1 cellular context compared by ENCODE assay signal in genomic region chr19:33396701-33397535, GRCh38.
TF ChIP-seq lines count a peak whose summit lies in the region.

No MANE protein-coding gene starts in this region.

TF ChIP-seq in HepG2, 621 proteins besides CTCF, POLR2A, EP300 and RAD21 (continued from another document and continues in another):
- TF ChIP-seq, protein P1, sequence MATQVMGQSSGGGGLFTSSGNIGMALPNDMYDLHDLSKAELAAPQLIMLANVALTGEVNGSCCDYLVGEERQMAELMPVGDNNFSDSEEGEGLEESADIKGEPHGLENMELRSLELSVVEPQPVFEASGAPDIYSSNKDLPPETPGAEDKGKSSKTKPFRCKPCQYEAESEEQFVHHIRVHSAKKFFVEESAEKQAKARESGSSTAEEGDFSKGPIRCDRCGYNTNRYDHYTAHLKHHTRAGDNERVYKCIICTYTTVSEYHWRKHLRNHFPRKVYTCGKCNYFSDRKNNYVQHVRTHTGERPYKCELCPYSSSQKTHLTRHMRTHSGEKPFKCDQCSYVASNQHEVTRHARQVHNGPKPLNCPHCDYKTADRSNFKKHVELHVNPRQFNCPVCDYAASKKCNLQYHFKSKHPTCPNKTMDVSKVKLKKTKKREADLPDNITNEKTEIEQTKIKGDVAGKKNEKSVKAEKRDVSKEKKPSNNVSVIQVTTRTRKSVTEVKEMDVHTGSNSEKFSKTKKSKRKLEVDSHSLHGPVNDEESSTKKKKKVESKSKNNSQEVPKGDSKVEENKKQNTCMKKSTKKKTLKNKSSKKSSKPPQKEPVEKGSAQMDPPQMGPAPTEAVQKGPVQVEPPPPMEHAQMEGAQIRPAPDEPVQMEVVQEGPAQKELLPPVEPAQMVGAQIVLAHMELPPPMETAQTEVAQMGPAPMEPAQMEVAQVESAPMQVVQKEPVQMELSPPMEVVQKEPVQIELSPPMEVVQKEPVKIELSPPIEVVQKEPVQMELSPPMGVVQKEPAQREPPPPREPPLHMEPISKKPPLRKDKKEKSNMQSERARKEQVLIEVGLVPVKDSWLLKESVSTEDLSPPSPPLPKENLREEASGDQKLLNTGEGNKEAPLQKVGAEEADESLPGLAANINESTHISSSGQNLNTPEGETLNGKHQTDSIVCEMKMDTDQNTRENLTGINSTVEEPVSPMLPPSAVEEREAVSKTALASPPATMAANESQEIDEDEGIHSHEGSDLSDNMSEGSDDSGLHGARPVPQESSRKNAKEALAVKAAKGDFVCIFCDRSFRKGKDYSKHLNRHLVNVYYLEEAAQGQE (IDR thresholded peaks at IDR 0.05; ENCODE audit: borderline replicate concordance in 1 of 2, low read depth in 1 of 2, low read length in 2 of 2): peak in 1 of 2 experiments; percentile 79; a peak in 2 of 4 replicates
- TF ChIP-seq GABPA (IDR thresholded peaks at IDR 0.05; ENCODE audit: low read depth, low read length) (no peak), GABPA (CRISPR knock-in tag; IDR thresholded peaks at IDR 0.05; ENCODE audit: low read depth) (peak; percentile 79), TBX2 (CRISPR knock-in tag; IDR thresholded peaks at IDR 0.05; ENCODE audit: borderline replicate concordance) (peak; percentile 95), GATAD1 (CRISPR knock-in tag; IDR thresholded peaks at IDR 0.05) (peak; percentile 67; the same call in 1 of the 2 replicates), ARHGAP35 (CRISPR knock-in tag; IDR thresholded peaks at IDR 0.05; ENCODE audit: borderline replicate concordance) (peak; percentile 82; the same call in 1 of the 2 replicates), TCF12 (IDR thresholded peaks at IDR 0.05) (no peak), TCF12 (CRISPR knock-in tag; IDR thresholded peaks at IDR 0.05) (peak; percentile 98), POLR2G (IDR thresholded peaks at IDR 0.05; ENCODE audit: low read depth, low read length) (peak; percentile 46; the same call in 1 of the 2 replicates), GATA4 (IDR thresholded peaks at IDR 0.05; ENCODE audit: borderline replicate concordance, low read depth) (peak; percentile 93), MEIS1 (CRISPR knock-in tag; IDR thresholded peaks at IDR 0.05; ENCODE audit: borderline replicate concordance) (peak; percentile 84; the same call in 1 of the 2 replicates), ZNF124 (CRISPR knock-in tag; IDR thresholded peaks at IDR 0.05) (peak; percentile 54; the same call in 1 of the 2 replicates), ZSCAN25 (CRISPR knock-in tag; IDR thresholded peaks at IDR 0.05) (peak; percentile 78), ZNF558 (CRISPR knock-in tag; IDR thresholded peaks at IDR 0.05; ENCODE audit: borderline replicate concordance) (no peak; the same call in none of the 2 replicates), GMEB2 (CRISPR knock-in tag; IDR thresholded peaks at IDR 0.05; ENCODE audit: low read depth) (no peak), PCBP1 (IDR thresholded peaks at IDR 0.05; ENCODE audit: borderline replicate concordance, low read depth, low read length) (peak; percentile 65; the same call in 1 of the 2 replicates), SP1 (IDR thresholded peaks at IDR 0.05) (no peak), SP1 (CRISPR knock-in tag; IDR thresholded peaks at IDR 0.05) (0 out of 2 replicates have a peak, but pooled peaks have one; percentile 63), SNAI1 (CRISPR knock-in tag; IDR thresholded peaks at IDR 0.05; ENCODE audit: borderline replicate concordance) (peak; percentile 90; the same call in 1 of the 2 replicates), TARDBP (CRISPR knock-in tag; IDR thresholded peaks at IDR 0.05) (peak; percentile 98), THRA (CRISPR knock-in tag; IDR thresholded peaks at IDR 0.05; ENCODE audit: borderline replicate concordance) (peak; percentile 96), IRF2 (CRISPR knock-in tag; IDR thresholded peaks at IDR 0.05) (peak; percentile 84), MED13 (CRISPR knock-in tag; IDR thresholded peaks at IDR 0.05) (peak; percentile 99), CHCHD3 (CRISPR knock-in tag; IDR thresholded peaks at IDR 0.05) (peak; percentile 81; the same call in 1 of the 2 replicates), TRIM22 (IDR thresholded peaks at IDR 0.05) (no peak), CBX2 (IDR thresholded peaks at IDR 0.05; ENCODE audit: low read depth, low read length) (no peak), CBX2 (CRISPR knock-in tag; IDR thresholded peaks at IDR 0.05; ENCODE audit: low read depth) (0 out of 2 replicates have a peak, but pooled peaks have one; percentile 17), ZNF543 (CRISPR knock-in tag; IDR thresholded peaks at IDR 0.05) (peak; percentile 67; the same call in 1 of the 2 replicates), ZNF713 (CRISPR knock-in tag; IDR thresholded peaks at IDR 0.05) (no peak), TIGD3 (CRISPR knock-in tag; IDR thresholded peaks at IDR 0.05; ENCODE audit: borderline replicate concordance) (0 out of 2 replicates have a peak, but pooled peaks have one; percentile 36), ZNF33B (CRISPR knock-in tag; IDR thresholded peaks at IDR 0.05) (no peak), ZNF7 (CRISPR knock-in tag; IDR thresholded peaks at IDR 0.05) (no peak), PHF8 (CRISPR knock-in tag; IDR thresholded peaks at IDR 0.05) (peak; percentile 59), TBP (CRISPR knock-in tag; IDR thresholded peaks at IDR 0.05) (no peak), CENPT (CRISPR knock-in tag; IDR thresholded peaks at IDR 0.05; ENCODE audit: low read depth) (no peak), ZNF878 (CRISPR knock-in tag; IDR thresholded peaks at IDR 0.05) (peak; percentile 89; the same call in 1 of the 2 replicates), ZFY (CRISPR knock-in tag; IDR thresholded peaks at IDR 0.05) (peak; percentile 78), SETDB1 (CRISPR knock-in tag; IDR thresholded peaks at IDR 0.05; ENCODE audit: borderline replicate concordance) (no peak), ZNF776 (CRISPR knock-in tag; IDR thresholded peaks at IDR 0.05) (peak; percentile 75), ZHX1 (CRISPR knock-in tag; IDR thresholded peaks at IDR 0.05; ENCODE audit: low read depth) (no peak), BCL6 (CRISPR knock-in tag; IDR thresholded peaks at IDR 0.05) (peak; percentile 100), NR1H2 (CRISPR knock-in tag; IDR thresholded peaks at IDR 0.05; ENCODE audit: borderline replicate concordance, low read depth) (peak; percentile 79; the same call in 1 of the 2 replicates), ZSCAN9 (CRISPR knock-in tag; IDR thresholded peaks at IDR 0.05; ENCODE audit: borderline replicate concordance) (peak; percentile 73; the same call in 1 of the 2 replicates), KDM5B (CRISPR knock-in tag; IDR thresholded peaks at IDR 0.05; ENCODE audit: borderline replicate concordance) (0 out of 2 replicates have a peak, but pooled peaks have one; percentile 49)
- TF ChIP-seq, protein P2, sequence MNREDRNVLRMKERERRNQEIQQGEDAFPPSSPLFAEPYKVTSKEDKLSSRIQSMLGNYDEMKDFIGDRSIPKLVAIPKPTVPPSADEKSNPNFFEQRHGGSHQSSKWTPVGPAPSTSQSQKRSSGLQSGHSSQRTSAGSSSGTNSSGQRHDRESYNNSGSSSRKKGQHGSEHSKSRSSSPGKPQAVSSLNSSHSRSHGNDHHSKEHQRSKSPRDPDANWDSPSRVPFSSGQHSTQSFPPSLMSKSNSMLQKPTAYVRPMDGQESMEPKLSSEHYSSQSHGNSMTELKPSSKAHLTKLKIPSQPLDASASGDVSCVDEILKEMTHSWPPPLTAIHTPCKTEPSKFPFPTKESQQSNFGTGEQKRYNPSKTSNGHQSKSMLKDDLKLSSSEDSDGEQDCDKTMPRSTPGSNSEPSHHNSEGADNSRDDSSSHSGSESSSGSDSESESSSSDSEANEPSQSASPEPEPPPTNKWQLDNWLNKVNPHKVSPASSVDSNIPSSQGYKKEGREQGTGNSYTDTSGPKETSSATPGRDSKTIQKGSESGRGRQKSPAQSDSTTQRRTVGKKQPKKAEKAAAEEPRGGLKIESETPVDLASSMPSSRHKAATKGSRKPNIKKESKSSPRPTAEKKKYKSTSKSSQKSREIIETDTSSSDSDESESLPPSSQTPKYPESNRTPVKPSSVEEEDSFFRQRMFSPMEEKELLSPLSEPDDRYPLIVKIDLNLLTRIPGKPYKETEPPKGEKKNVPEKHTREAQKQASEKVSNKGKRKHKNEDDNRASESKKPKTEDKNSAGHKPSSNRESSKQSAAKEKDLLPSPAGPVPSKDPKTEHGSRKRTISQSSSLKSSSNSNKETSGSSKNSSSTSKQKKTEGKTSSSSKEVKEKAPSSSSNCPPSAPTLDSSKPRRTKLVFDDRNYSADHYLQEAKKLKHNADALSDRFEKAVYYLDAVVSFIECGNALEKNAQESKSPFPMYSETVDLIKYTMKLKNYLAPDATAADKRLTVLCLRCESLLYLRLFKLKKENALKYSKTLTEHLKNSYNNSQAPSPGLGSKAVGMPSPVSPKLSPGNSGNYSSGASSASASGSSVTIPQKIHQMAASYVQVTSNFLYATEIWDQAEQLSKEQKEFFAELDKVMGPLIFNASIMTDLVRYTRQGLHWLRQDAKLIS (CRISPR knock-in tag; IDR thresholded peaks at IDR 0.05): no peak
- TF ChIP-seq, protein P3, sequence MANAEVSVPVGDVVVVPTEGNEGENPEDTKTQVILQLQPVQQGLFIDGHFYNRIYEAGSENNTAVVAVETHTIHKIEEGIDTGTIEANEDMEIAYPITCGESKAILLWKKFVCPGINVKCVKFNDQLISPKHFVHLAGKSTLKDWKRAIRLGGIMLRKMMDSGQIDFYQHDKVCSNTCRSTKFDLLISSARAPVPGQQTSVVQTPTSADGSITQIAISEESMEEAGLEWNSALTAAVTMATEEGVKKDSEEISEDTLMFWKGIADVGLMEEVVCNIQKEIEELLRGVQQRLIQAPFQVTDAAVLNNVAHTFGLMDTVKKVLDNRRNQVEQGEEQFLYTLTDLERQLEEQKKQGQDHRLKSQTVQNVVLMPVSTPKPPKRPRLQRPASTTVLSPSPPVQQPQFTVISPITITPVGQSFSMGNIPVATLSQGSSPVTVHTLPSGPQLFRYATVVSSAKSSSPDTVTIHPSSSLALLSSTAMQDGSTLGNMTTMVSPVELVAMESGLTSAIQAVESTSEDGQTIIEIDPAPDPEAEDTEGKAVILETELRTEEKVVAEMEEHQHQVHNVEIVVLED (CRISPR knock-in tag; IDR thresholded peaks at IDR 0.05; ENCODE audit: borderline replicate concordance): peak; percentile 65
- TF ChIP-seq, protein P4, sequence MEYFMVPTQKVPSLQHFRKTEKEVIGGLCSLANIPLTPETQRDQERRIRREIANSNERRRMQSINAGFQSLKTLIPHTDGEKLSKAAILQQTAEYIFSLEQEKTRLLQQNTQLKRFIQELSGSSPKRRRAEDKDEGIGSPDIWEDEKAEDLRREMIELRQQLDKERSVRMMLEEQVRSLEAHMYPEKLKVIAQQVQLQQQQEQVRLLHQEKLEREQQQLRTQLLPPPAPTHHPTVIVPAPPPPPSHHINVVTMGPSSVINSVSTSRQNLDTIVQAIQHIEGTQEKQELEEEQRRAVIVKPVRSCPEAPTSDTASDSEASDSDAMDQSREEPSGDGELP (IDR thresholded peaks at IDR 0.05; ENCODE audit: borderline replicate concordance, low read depth): peak; percentile 82; the same call in 1 of the 2 replicates
